In genomic region chr4:121760205-121760604, GRCh38 we compare ENCODE assay signal across 29 cellular contexts. TPM values are rescaled to one million over a fixed set of nuclear protein-coding genes. Genes with fewer than 3 reads are reported as not detected.
"Had no signal": no experiment of that assay in that cellular context is flagged by ENCODE, and none has a peak within 500 bp of the region (broad histone marks: within the 10 kb centered on the region; RNA-seq: fewer than 3 reads in every experiment).

No MANE protein-coding gene starts in this region.

- H3K4me3 ChIP-seq: coronary artery had no signal

- DNase-seq: activated B cell treated with CpG ODN at 0.5 μM for 24 hours; activated CD4-positive, alpha-beta T cell treated with anti-CD3 and anti-CD28 coated beads for 48 hours; activated CD4-positive, alpha-beta T cell treated with anti-CD3 and anti-CD28 coated beads, Interleukin-2, amount 50 U/mL, for 1 hour; activated CD4-positive, alpha-beta T cell treated with anti-CD3 and anti-CD28 coated beads, Interleukin-2, amount 50 U/mL, for 48 hours; activated CD8-positive, alpha-beta memory T cell treated with anti-CD3 and anti-CD28 coated beads for 24 hours; activated CD8-positive, alpha-beta T cell treated with anti-CD3 and anti-CD28 coated beads for 36 hours; activated effector memory CD4-positive, alpha-beta T cell treated with Interleukin-2 at 50 U/mL for 16 hours; activated gamma-delta T cell treated with Interleukin-2 at 50 U/mL for 16 hours; activated naive CD4-positive, alpha-beta T cell treated with anti-CD3 and anti-CD28 coated beads, Interleukin-2, amount 50 U/mL, for 16 hours; activated naive CD4-positive, alpha-beta T cell treated with Interleukin-2 at 50 U/mL for 16 hours; activated T-cell treated with anti-CD3 and anti-CD28 coated beads, Interleukin-2, amount 50 U/mL, for 4 hours; amniotic stem cell; anterior cingulate cortex; brain microvascular endothelial cell; dorsolateral prefrontal cortex; effector memory CD4-positive, alpha-beta T cell; endodermal cell; foreskin fibroblast; head of caudate nucleus; T-helper 2 cell; WERI-Rb-1 had no signal

- H3K27me3 ChIP-seq: brain microvascular endothelial cell had no signal

- ATAC-seq: activated CD4-positive, CD25-positive, alpha-beta regulatory T cell treated with anti-CD3 and anti-CD28 coated beads, Interleukin-2, amount 50 U/mL, for 24 hours; activated CD8-positive, alpha-beta T cell treated with anti-CD3 and anti-CD28 coated beads for 36 hours; activated T-cell treated with anti-CD3 and anti-CD28 coated beads, Interleukin-2, amount 50 U/mL, for 4 hours; activated T-helper 17 cell treated with anti-CD3 and anti-CD28 coated beads, Interleukin-2, amount 50 U/mL, for 72 hours; esophagus mucosa had no signal

- H3K27ac ChIP-seq: brain microvascular endothelial cell, coronary artery, WERI-Rb-1 had no signal

- H3K36me3 ChIP-seq: brain microvascular endothelial cell, WERI-Rb-1 had no signal

RNA-seq across cellular contexts. Expression of gene SMIM43, which starts 4.8 kb away (rescaled TPM):
- total RNA-seq: activated B cell treated with CpG ODN at 0.5 μM for 24 hours; activated CD8-positive, alpha-beta T cell treated with anti-CD3 and anti-CD28 coated beads for 36 hours; activated T-cell treated with anti-CD3 and anti-CD28 coated beads, Interleukin-2, amount 50 U/mL, for 4 hours; astrocyte; cerebellum; endodermal cell; epithelial cell of proximal tubule; esophagus mucosa; T-helper 1 cell treated with Interleukin-12 subunit alpha and Interleukin-12 subunit beta and Interleukin-4 antibody, amounts not matched to agents 30 ng/mL and 1 ng/mL, for 36 hours had no signal
